ENCODE assay signal across 12 cellular contexts in the genomic region with DNA sequence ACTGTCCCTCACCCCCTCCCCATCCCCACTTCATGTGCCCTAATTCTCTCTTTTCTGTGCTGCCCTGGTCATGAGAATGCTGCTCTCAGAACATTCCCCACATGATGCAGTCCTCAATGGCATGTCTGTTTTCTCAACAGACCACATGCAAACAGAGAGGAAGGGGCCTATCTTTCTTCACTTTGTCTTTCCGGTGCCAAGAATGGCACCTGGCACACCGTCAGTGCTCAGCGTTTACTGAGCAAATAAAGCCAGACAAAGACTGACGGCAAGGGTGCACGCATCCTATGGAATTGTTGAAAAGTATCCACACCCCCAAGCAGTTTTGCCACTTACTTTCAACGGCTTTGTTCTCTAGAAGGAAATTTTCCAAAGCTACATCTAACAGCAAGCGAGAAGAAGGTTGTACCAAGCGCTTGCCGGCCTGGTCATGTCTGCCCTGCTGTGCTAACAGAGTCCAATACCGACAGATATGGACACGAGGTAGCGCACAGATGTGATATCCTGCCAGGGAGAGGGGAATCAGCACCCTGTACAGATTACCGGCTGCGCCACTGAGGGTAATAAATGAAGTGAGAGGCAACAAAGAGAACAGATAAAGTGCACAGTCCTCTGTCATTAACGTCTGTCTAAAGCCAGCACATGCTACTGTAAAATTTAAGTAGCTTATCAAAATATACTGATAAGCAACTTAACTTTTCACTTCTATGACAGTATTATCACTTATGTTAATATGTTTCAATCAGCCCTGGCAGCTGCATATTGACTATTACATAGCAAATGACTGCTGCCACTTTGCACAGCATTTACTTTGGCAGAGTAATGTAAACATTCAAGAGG.
DNase-seq lines count a peak whose midpoint lies in the region; ATAC-seq and TF ChIP-seq lines count a peak whose summit lies in the region.
"Had no signal": no experiment of that assay in that cellular context is flagged by ENCODE, and none has a peak within 500 bp of the region (broad histone marks: within the 10 kb centered on the region; RNA-seq: fewer than 3 reads in every experiment).

No MANE protein-coding gene starts in this region.

- H3K9me3 Mint-ChIP-seq in CD4-positive, alpha-beta T cell, result peaks cover 6% of the 10 kb centered on the region
- peaks cover 1 to 18% (median 12%) of the 10 kb centered on the region in 11 donors for H3K9me3 Mint-ChIP-seq in naive thymus-derived CD4-positive, alpha-beta T cell

- H3K4me1 ChIP-seq in cardiac muscle cell (ENCODE audit: low read depth) (peaks cover 30% of the 10 kb centered on the region), left ventricle myocardium inferior (peaks cover 28% of the 10 kb centered on the region), upper lobe of right lung (peaks cover 15% of the 10 kb centered on the region)
- no peaks in the 10 kb centered on the region for H3K4me1 ChIP-seq in naive thymus-derived CD4-positive, alpha-beta T cell (ENCODE audit: control insufficient read depth in 2 of 2, insufficient read depth in 2 of 2, low read length in 2 of 2)
- H3K4me1 ChIP-seq: breast epithelium had no signal

- CTCF ChIA-PET in CD4-positive, alpha-beta T cell (lab: Charles Lee), result no interaction called here
- CTCF ChIA-PET in naive thymus-derived CD4-positive, alpha-beta T cell (lab: Charles Lee), result no interaction called here

- H3K27ac Mint-ChIP-seq in CD4-positive, alpha-beta T cell, result no peak overlapping the region
- no peak overlapping the region for H3K27ac Mint-ChIP-seq in naive thymus-derived CD4-positive, alpha-beta T cell
- H3K27ac Mint-ChIP-seq: mesothelial cell of epicardium; stimulated activated naive B cell treated with anti-CD40 and anti-IgM and Interleukin-4, amounts not matched to agents 10 μg/mL and 1 μg/mL and 100 μg/mL, for 72 hours had no signal

- DNase-seq in cardiac muscle cell (ENCODE audit: low read depth in 1 of 2, low spot score in 1 of 2), result peak; percentile 14 to 62
- no peak for DNase-seq in left ventricle myocardium inferior
- peak; percentile 91 for DNase-seq in NCI-H748 (lab: John Stamatoyannopoulos, UW; ENCODE audit: unreplicated experiment)
- DNase-seq in fibroblast of gingiva (ENCODE audit: low read depth), result peak; percentile 4
- DNase-seq in upper lobe of right lung, result no peak
- no peak for DNase-seq in CD4-positive, alpha-beta T cell
- DNase-seq in naive thymus-derived CD4-positive, alpha-beta T cell, result no peak
- DNase-seq in MG63, result no peak
- DNase-seq: activated CD8-positive, alpha-beta memory T cell treated with anti-CD3 and anti-CD28 coated beads, Interleukin-2, amount 50 U/mL, for 4 hours; stimulated activated naive B cell treated with anti-CD40 and anti-IgM and Interleukin-4, amounts not matched to agents 10 μg/mL and 1 μg/mL and 100 μg/mL, for 72 hours had no signal

- ATAC-seq in upper lobe of right lung, result peak; percentile 32
- no peak for ATAC-seq in CD4-positive, alpha-beta T cell (ENCODE audit: poor library complexity)
- ATAC-seq in naive thymus-derived CD4-positive, alpha-beta T cell, result no peak

- H3K4me3 ChIP-seq in cardiac muscle cell (no peak overlapping the region), left ventricle myocardium inferior (no peak overlapping the region), upper lobe of right lung (no peak overlapping the region), MG63 (no peak overlapping the region)
- H3K4me3 ChIP-seq in naive thymus-derived CD4-positive, alpha-beta T cell (ENCODE audit: low read length), result no peak overlapping the region
- H3K4me3 ChIP-seq: breast epithelium had no signal

- H3K27ac ChIP-seq in cardiac muscle cell, result peak overlapping the region; percentile 9
- no peak overlapping the region for H3K27ac ChIP-seq in left ventricle myocardium inferior (replicated peaks)
- H3K27ac ChIP-seq in upper lobe of right lung, result no peak overlapping the region
- no peak overlapping the region for H3K27ac ChIP-seq in CD4-positive, alpha-beta T cell (ENCODE audit: low read depth, low read length)
- no peak overlapping the region for H3K27ac ChIP-seq in naive thymus-derived CD4-positive, alpha-beta T cell (ENCODE audit: low read depth, low read length)
- H3K27ac ChIP-seq: breast epithelium had no signal

- TF ChIP-seq CTCF in cardiac muscle cell (IDR thresholded peaks at IDR 0.05; ENCODE audit: low read depth, low read length) (no peak), left ventricle myocardium inferior (IDR thresholded peaks at IDR 0.05; ENCODE audit: borderline replicate concordance) (no peak), upper lobe of right lung (IDR thresholded peaks at IDR 0.05) (no peak)
- no peak for TF ChIP-seq CTCF in CD4-positive, alpha-beta T cell (IDR thresholded peaks at IDR 0.05)

- H3K4me3 Mint-ChIP-seq in CD4-positive, alpha-beta T cell, result no peak overlapping the region
- no peak overlapping the region for H3K4me3 Mint-ChIP-seq in naive thymus-derived CD4-positive, alpha-beta T cell
- H3K4me3 Mint-ChIP-seq: mesothelial cell of epicardium had no signal

- peaks cover 65% of the 10 kb centered on the region for H3K36me3 Mint-ChIP-seq in CD4-positive, alpha-beta T cell (ENCODE audit: low read depth)
- peaks cover 10 to 81% (median 30%) of the 10 kb centered on the region in 5 donors for H3K36me3 Mint-ChIP-seq in naive thymus-derived CD4-positive, alpha-beta T cell

- H3K36me3 ChIP-seq in cardiac muscle cell (no peaks in the 10 kb centered on the region), left ventricle myocardium inferior (peaks cover 13% of the 10 kb centered on the region), upper lobe of right lung (no peaks in the 10 kb centered on the region), MG63 (no peaks in the 10 kb centered on the region; the same call in 1 of the 2 replicates)
- no peaks in the 10 kb centered on the region for H3K36me3 ChIP-seq in naive thymus-derived CD4-positive, alpha-beta T cell (ENCODE audit: control insufficient read depth in 2 of 3, insufficient read depth in 3 of 3, low read length in 3 of 3)
- H3K36me3 ChIP-seq: breast epithelium had no signal

- H3K9me3 ChIP-seq in cardiac muscle cell (ENCODE audit: low read depth), result no peaks in the 10 kb centered on the region
- peaks cover 15% of the 10 kb centered on the region for H3K9me3 ChIP-seq in left ventricle myocardium inferior (replicated peaks)
- no peaks in the 10 kb centered on the region for H3K9me3 ChIP-seq in upper lobe of right lung
- H3K9me3 ChIP-seq in CD4-positive, alpha-beta T cell (ENCODE audit: control insufficient read depth, low read length), result peaks cover 6% of the 10 kb centered on the region
- no peaks in the 10 kb centered on the region for H3K9me3 ChIP-seq in naive thymus-derived CD4-positive, alpha-beta T cell (ENCODE audit: control insufficient read depth in 2 of 3, low read length in 3 of 3)
- no peaks in the 10 kb centered on the region; the same call in 1 of the 2 replicates for H3K9me3 ChIP-seq in MG63

- POLR2A ChIA-PET in CD4-positive, alpha-beta T cell (lab: Charles Lee), result no interaction called here
- POLR2A ChIA-PET in naive thymus-derived CD4-positive, alpha-beta T cell (lab: Charles Lee), result no interaction called here

- H3K27me3 ChIP-seq in cardiac muscle cell (no peaks in the 10 kb centered on the region), left ventricle myocardium inferior (ENCODE audit: low read depth) (no peaks in the 10 kb centered on the region), upper lobe of right lung (no peaks in the 10 kb centered on the region), MG63 (no peaks in the 10 kb centered on the region)
- no peaks in the 10 kb centered on the region for H3K27me3 ChIP-seq in CD4-positive, alpha-beta T cell (ENCODE audit: control insufficient read depth, insufficient read depth, low read length)
- H3K27me3 ChIP-seq in naive thymus-derived CD4-positive, alpha-beta T cell (ENCODE audit: control insufficient read depth in 2 of 2, insufficient read depth in 2 of 2, low read length in 2 of 2), result no peaks in the 10 kb centered on the region
- H3K27me3 ChIP-seq: breast epithelium had no signal

- no peaks in the 10 kb centered on the region for H3K27me3 Mint-ChIP-seq in CD4-positive, alpha-beta T cell
- H3K27me3 Mint-ChIP-seq in naive thymus-derived CD4-positive, alpha-beta T cell, result no peaks in the 10 kb centered on the region
- H3K27me3 Mint-ChIP-seq: stimulated activated naive B cell treated with anti-CD40 and anti-IgM and Interleukin-4, amounts not matched to agents 10 μg/mL and 1 μg/mL and 100 μg/mL, for 72 hours had no signal

- intact Hi-C loops in left ventricle myocardium inferior (cut with micrococcal nuclease) (no loop called here), upper lobe of right lung (cut with DNase I) (no loop called here)
- intact Hi-C loops in CD4-positive, alpha-beta T cell (cut with DNase I, micrococcal nuclease), result no loop called here
- intact Hi-C loops in naive thymus-derived CD4-positive, alpha-beta T cell (cut with micrococcal nuclease), result no loop called here

- peaks cover 20% of the 10 kb centered on the region for H3K4me1 Mint-ChIP-seq in CD4-positive, alpha-beta T cell (ENCODE audit: low read depth)
- H3K4me1 Mint-ChIP-seq in naive thymus-derived CD4-positive, alpha-beta T cell, result peaks cover 5 to 27% (median 13%) of the 10 kb centered on the region in 7 donors

Comparison
In these comparisons a context has a peak if more than half of its experiments do, and no peak if none do; other contexts are left out.
1. DNase-seq: peak in cardiac muscle cell (2 of 2), NCI-H748 (single experiment) and fibroblast of gingiva (single experiment); none in left ventricle myocardium inferior (single experiment), upper lobe of right lung (single experiment), CD4-positive, alpha-beta T cell (0 of 10), naive thymus-derived CD4-positive, alpha-beta T cell (0 of 9) and MG63 (single experiment).